Comparison of ENCODE assay signal across 28 cellular contexts in genomic region chr19:24040621-24041020, GRCh38. TPM values are rescaled to one million over a fixed set of nuclear protein-coding genes. Genes with fewer than 3 reads are reported as not detected.
A peak's percentile ranks its signal among the peaks of the same experiment; 100 is the strongest.
DNase-seq lines count a peak whose midpoint lies in the region; ATAC-seq lines count a peak whose summit lies in the region.
"Had no signal": no experiment of that assay in that cellular context is flagged by ENCODE, and none has a peak within 500 bp of the region (broad histone marks: within the 10 kb centered on the region; RNA-seq: fewer than 3 reads in every experiment).

No MANE protein-coding gene starts in this region.

- H3K9me3 Mint-ChIP-seq in activated naive CD4-positive, alpha-beta T cell treated with anti-CD3 and anti-CD28 coated beads, Interleukin-2, amount 50 U/mL, for 24 hours = no peaks in the 10 kb centered on the region
- peaks cover 28% of the 10 kb centered on the region for H3K9me3 Mint-ChIP-seq in activated naive CD4-positive, alpha-beta T cell treated with anti-CD3 and anti-CD28 coated beads, Interleukin-2, amount 10 ng/mL, durations not matched to agents 7 days and 5 days
- H3K9me3 Mint-ChIP-seq in activated T-helper 17 cell treated with anti-CD3 and anti-CD28 coated beads, Interleukin-2, amount 50 U/mL, for 72 hours = no peaks in the 10 kb centered on the region
- no peaks in the 10 kb centered on the region for H3K9me3 Mint-ChIP-seq in stimulated activated naive B cell treated with anti-CD40 and anti-IgM and Interleukin-4, amounts not matched to agents 10 μg/mL and 1 μg/mL and 100 μg/mL, for 72 hours
- H3K9me3 Mint-ChIP-seq: GM23338 had no signal

- DNase-seq in activated naive CD4-positive, alpha-beta T cell treated with anti-CD3 and anti-CD28 coated beads, Interleukin-2, amount 10 ng/mL, durations not matched to agents 7 days and 5 days = no peak
- DNase-seq in iris pigment epithelial cell (ENCODE audit: low read depth) (peak; percentile 45), posterior cingulate gyrus (no peak)
- DNase-seq in stimulated activated naive B cell treated with anti-CD40 and anti-IgM and Interleukin-4, amounts not matched to agents 10 μg/mL and 1 μg/mL and 100 μg/mL, for 72 hours = no peak
- DNase-seq in stimulated activated CD4-positive, alpha-beta T cell treated with anti-CD3 and anti-CD28 coated beads, Interleukin-2, amount 100 ng/mL, for 24 hours = no peak
- DNase-seq in activated CD4-positive, CD25-positive, alpha-beta regulatory T cell (lab: John Stamatoyannopoulos, UW) = no peak
- DNase-seq: 8988T, ACHN, BE2C, Caco-2, DMS79, EL, GDM1, HFFc6, IMR-90, KG1, NCI-H1092 treated with DMSO at 0.1 percent for 48 hours, NCI-H1436, NCI-H187 treated with DMSO at 0.1 percent for 48 hours, NCI-H2171 treated with DMSO at 0.1 percent for 48 hours, NCI-H345, NCI-H524, NCI-H748 treated with DMSO at 0.1 percent for 48 hours, SIG-M5 had no signal

- no peak overlapping the region for H3K4me3 Mint-ChIP-seq in activated naive CD4-positive, alpha-beta T cell treated with anti-CD3 and anti-CD28 coated beads, Interleukin-2, amount 50 U/mL, for 24 hours
- no peak overlapping the region for H3K4me3 Mint-ChIP-seq in activated naive CD4-positive, alpha-beta T cell treated with anti-CD3 and anti-CD28 coated beads, Interleukin-2, amount 10 ng/mL, durations not matched to agents 7 days and 5 days
- H3K4me3 Mint-ChIP-seq in activated T-helper 17 cell treated with anti-CD3 and anti-CD28 coated beads, Interleukin-2, amount 50 U/mL, for 72 hours = no peak overlapping the region
- no peak overlapping the region for H3K4me3 Mint-ChIP-seq in stimulated activated naive B cell treated with anti-CD40 and anti-IgM and Interleukin-4, amounts not matched to agents 10 μg/mL and 1 μg/mL and 100 μg/mL, for 72 hours
- H3K4me3 Mint-ChIP-seq: GM23338, HFFc6 had no signal

- H3K27ac Mint-ChIP-seq in activated naive CD4-positive, alpha-beta T cell treated with anti-CD3 and anti-CD28 coated beads, Interleukin-2, amount 50 U/mL, for 24 hours = peak overlapping the region; percentile 46
- H3K27ac Mint-ChIP-seq in activated naive CD4-positive, alpha-beta T cell treated with anti-CD3 and anti-CD28 coated beads, Interleukin-2, amount 10 ng/mL, durations not matched to agents 7 days and 5 days = no peak overlapping the region
- H3K27ac Mint-ChIP-seq in activated T-helper 17 cell treated with anti-CD3 and anti-CD28 coated beads, Interleukin-2, amount 50 U/mL, for 72 hours = peak overlapping the region; percentile 43
- H3K27ac Mint-ChIP-seq in stimulated activated naive B cell treated with anti-CD40 and anti-IgM and Interleukin-4, amounts not matched to agents 10 μg/mL and 1 μg/mL and 100 μg/mL, for 72 hours = peak overlapping the region; percentile 69
- H3K27ac Mint-ChIP-seq: HFFc6 had no signal

- no peaks in the 10 kb centered on the region for H3K27me3 Mint-ChIP-seq in activated naive CD4-positive, alpha-beta T cell treated with anti-CD3 and anti-CD28 coated beads, Interleukin-2, amount 50 U/mL, for 24 hours
- no peaks in the 10 kb centered on the region for H3K27me3 Mint-ChIP-seq in activated naive CD4-positive, alpha-beta T cell treated with anti-CD3 and anti-CD28 coated beads, Interleukin-2, amount 10 ng/mL, durations not matched to agents 7 days and 5 days
- H3K27me3 Mint-ChIP-seq in activated T-helper 17 cell treated with anti-CD3 and anti-CD28 coated beads, Interleukin-2, amount 50 U/mL, for 72 hours = no peaks in the 10 kb centered on the region
- no peaks in the 10 kb centered on the region for H3K27me3 Mint-ChIP-seq in stimulated activated naive B cell treated with anti-CD40 and anti-IgM and Interleukin-4, amounts not matched to agents 10 μg/mL and 1 μg/mL and 100 μg/mL, for 72 hours

- peaks cover 49% of the 10 kb centered on the region for H3K4me1 Mint-ChIP-seq in activated naive CD4-positive, alpha-beta T cell treated with anti-CD3 and anti-CD28 coated beads, Interleukin-2, amount 50 U/mL, for 24 hours
- peaks cover 12% of the 10 kb centered on the region for H3K4me1 Mint-ChIP-seq in activated naive CD4-positive, alpha-beta T cell treated with anti-CD3 and anti-CD28 coated beads, Interleukin-2, amount 10 ng/mL, durations not matched to agents 7 days and 5 days
- peaks cover 24% of the 10 kb centered on the region for H3K4me1 Mint-ChIP-seq in activated T-helper 17 cell treated with anti-CD3 and anti-CD28 coated beads, Interleukin-2, amount 50 U/mL, for 72 hours
- H3K4me1 Mint-ChIP-seq in stimulated activated naive B cell treated with anti-CD40 and anti-IgM and Interleukin-4, amounts not matched to agents 10 μg/mL and 1 μg/mL and 100 μg/mL, for 72 hours = peaks cover 18 to 30% of the 10 kb centered on the region in 2 donors

- CTCF ChIA-PET in activated naive CD4-positive, alpha-beta T cell treated with anti-CD3 and anti-CD28 coated beads, Interleukin-2, amount 10 ng/mL, durations not matched to agents 7 days and 5 days (lab: Charles Lee) = no interaction called here

- no peak for ATAC-seq in activated T-helper 17 cell treated with anti-CD3 and anti-CD28 coated beads, Interleukin-2, amount 50 U/mL, for 72 hours (replicated peaks)
- no peak for ATAC-seq in stimulated activated naive B cell treated with anti-CD40 and anti-IgM and Interleukin-4, amounts not matched to agents 10 μg/mL and 1 μg/mL and 100 μg/mL, for 72 hours (replicated peaks)
- ATAC-seq: GM12878, GM23338 had no signal

- H3K36me3 Mint-ChIP-seq in activated naive CD4-positive, alpha-beta T cell treated with anti-CD3 and anti-CD28 coated beads, Interleukin-2, amount 50 U/mL, for 24 hours = peaks cover 15% of the 10 kb centered on the region
- peaks cover 58% of the 10 kb centered on the region for H3K36me3 Mint-ChIP-seq in activated naive CD4-positive, alpha-beta T cell treated with anti-CD3 and anti-CD28 coated beads, Interleukin-2, amount 10 ng/mL, durations not matched to agents 7 days and 5 days
- H3K36me3 Mint-ChIP-seq in activated T-helper 17 cell treated with anti-CD3 and anti-CD28 coated beads, Interleukin-2, amount 50 U/mL, for 72 hours (ENCODE audit: low read depth) = peaks cover 70% of the 10 kb centered on the region
- peaks cover 29 to 41% of the 10 kb centered on the region in 2 donors for H3K36me3 Mint-ChIP-seq in stimulated activated naive B cell treated with anti-CD40 and anti-IgM and Interleukin-4, amounts not matched to agents 10 μg/mL and 1 μg/mL and 100 μg/mL, for 72 hours

- intact Hi-C loops in posterior cingulate gyrus (cut with DNase I) = no loop called here

RNA-seq across cellular contexts. Expression of gene ZNF254, which starts 46.4 kb away (rescaled TPM):
- 10 to 100 TPM in 1 of 2 donors, 1 to 10 TPM in 1; 9.6 to 10.2 TPM for total RNA-seq in activated T-helper 17 cell treated with anti-CD3 and anti-CD28 coated beads, Interleukin-2, amount 50 U/mL, for 72 hours
